13 cellular contexts compared by ENCODE assay signal in the genomic region with DNA sequence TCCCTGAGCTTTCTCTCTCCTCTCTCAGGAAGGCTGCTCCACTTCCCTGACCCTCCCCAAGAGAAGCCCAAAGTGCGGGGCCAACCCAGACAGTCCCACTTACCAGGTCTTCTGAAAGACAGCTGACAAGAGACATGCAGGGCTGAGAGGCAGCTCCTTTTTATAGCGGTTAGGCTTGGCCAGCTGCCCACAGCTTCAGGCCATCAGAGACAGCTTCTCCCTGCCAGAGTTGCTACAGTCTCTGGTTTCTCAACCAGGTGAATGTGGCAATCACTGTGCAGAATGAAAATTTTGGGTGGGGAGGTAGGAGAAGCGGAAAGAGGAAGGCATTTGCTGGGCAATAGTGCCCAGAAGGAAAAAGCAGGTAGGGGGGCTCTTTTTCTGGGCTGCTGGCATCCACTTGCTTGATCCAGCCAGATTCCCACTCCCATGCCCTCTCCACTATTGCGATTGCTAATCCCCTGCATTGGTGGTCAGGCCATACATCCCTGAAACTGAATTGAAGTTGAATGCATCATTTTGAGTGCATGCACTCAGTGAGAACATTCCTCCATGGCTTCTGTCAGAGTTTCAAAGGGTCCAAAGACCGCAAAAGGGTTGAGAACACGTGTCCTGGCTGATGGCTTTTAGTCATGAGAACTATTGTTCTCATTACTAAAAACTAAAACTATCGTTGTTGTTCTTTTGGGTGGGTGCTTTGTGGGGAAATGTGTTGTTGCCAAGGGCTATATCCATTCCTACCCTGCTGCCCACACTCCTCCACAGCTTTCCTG. TPM values are rescaled to one million over a fixed set of nuclear protein-coding genes. Genes with fewer than 3 reads are reported as not detected.
DNase-seq lines count a peak whose midpoint lies in the region; ATAC-seq and TF ChIP-seq lines count a peak whose summit lies in the region.
"Had no signal": no experiment of that assay in that cellular context is flagged by ENCODE, and none has a peak within 500 bp of the region (broad histone marks: within the 10 kb centered on the region; RNA-seq: fewer than 3 reads in every experiment).

Gene S100A8, minus strand, starts transcription at position 136 of the 773 bp plus-strand sequence. CDS start 538 bp downstream, outside the sequence.

- no peaks in the 10 kb centered on the region for H3K9me3 Mint-ChIP-seq in CD4-positive, alpha-beta T cell
- H3K9me3 Mint-ChIP-seq: activated B cell treated with CpG ODN at 0.5 μM for 24 hours had no signal

- CTCF ChIA-PET in CD4-positive, alpha-beta T cell (lab: Charles Lee), result no interaction called here

- POLR2A ChIA-PET in CD4-positive, alpha-beta T cell (lab: Charles Lee), result no interaction called here

- no peak within 1 kb of the TSS for H3K4me3 Mint-ChIP-seq in CD4-positive, alpha-beta T cell
- H3K4me3 Mint-ChIP-seq: activated B cell treated with CpG ODN at 0.5 μM for 24 hours had no signal

- H3K27ac Mint-ChIP-seq in CD4-positive, alpha-beta T cell, result no peak within 1 kb of the TSS
- H3K27ac Mint-ChIP-seq: activated B cell treated with CpG ODN at 0.5 μM for 24 hours had no signal

- intact Hi-C loops in CD4-positive, alpha-beta T cell (cut with DNase I, micrococcal nuclease), result no loop called here

- no peak within 1 kb of the TSS for H3K27ac ChIP-seq in CD4-positive, alpha-beta T cell (ENCODE audit: low read depth, low read length)
- H3K27ac ChIP-seq in foreskin keratinocyte, result no peak within 1 kb of the TSS

- no peaks in the 10 kb centered on the region for H3K9me3 ChIP-seq in CD4-positive, alpha-beta T cell (ENCODE audit: control insufficient read depth, low read length)

- TF ChIP-seq CTCF in CD4-positive, alpha-beta T cell (IDR thresholded peaks at IDR 0.05), result no peak
- TF ChIP-seq CTCF in foreskin keratinocyte (conservative IDR thresholded peaks at IDR 0.05), result no peak

- no peak for ATAC-seq in CD4-positive, alpha-beta T cell (ENCODE audit: poor library complexity)
- ATAC-seq in foreskin keratinocyte (peak; percentile 27), HG03045 (IDR thresholded peaks at IDR 0.05; ENCODE audit: unreplicated experiment) (no peak), HG03175 (IDR thresholded peaks at IDR 0.05; ENCODE audit: unreplicated experiment) (no peak)

- DNase-seq in CD4-positive, alpha-beta T cell, result no peak
- peak; percentile 83 for DNase-seq in NOMO-1 treated with dmso at 0.1 percent for 144 hours (lab: John Stamatoyannopoulos, UW; ENCODE audit: unreplicated experiment)
- DNase-seq in foreskin keratinocyte, result peak; percentile 51 to 76
- DNase-seq in pons (ENCODE audit: low spot score), result peak; percentile 45
- DNase-seq in activated CD8-positive, alpha-beta memory T cell treated with anti-CD3 and anti-CD28 coated beads for 24 hours, result no peak
- DNase-seq in putamen (ENCODE audit: low spot score), result no peak
- DNase-seq: activated B cell treated with CpG ODN at 0.5 μM for 24 hours, GOT3, NCI-H526 had no signal

- H3K27me3 Mint-ChIP-seq in CD4-positive, alpha-beta T cell, result peaks cover 32% of the 10 kb centered on the region

- H3K4me1 ChIP-seq in foreskin keratinocyte, result peaks cover 10% of the 10 kb centered on the region

- H3K4me1 Mint-ChIP-seq in CD4-positive, alpha-beta T cell (ENCODE audit: low read depth), result no peaks in the 10 kb centered on the region
- H3K4me1 Mint-ChIP-seq: activated B cell treated with CpG ODN at 0.5 μM for 24 hours had no signal

- no peaks in the 10 kb centered on the region for H3K36me3 Mint-ChIP-seq in CD4-positive, alpha-beta T cell (ENCODE audit: low read depth)

- peaks cover 19% of the 10 kb centered on the region for H3K27me3 ChIP-seq in CD4-positive, alpha-beta T cell (ENCODE audit: control insufficient read depth, insufficient read depth, low read length)
- peaks cover 9% of the 10 kb centered on the region for H3K27me3 ChIP-seq in foreskin keratinocyte

RNA-seq across cellular contexts. Expression of gene S100A8, which starts in this region (rescaled TPM):
- 10 to 100 TPM; 21.0 to 23.8 TPM for total RNA-seq in CD4-positive, alpha-beta T cell
- 4.1 and 6.2 TPM in 2 replicates for total RNA-seq in foreskin keratinocyte
- 5.5 and 6.2 TPM in 2 replicates for polyA plus RNA-seq in foreskin keratinocyte
- total RNA-seq: activated B cell treated with CpG ODN at 0.5 μM for 24 hours had no signal
- polyA plus RNA-seq: BJ, neural cell had no signal

Comparison
In these comparisons a context has a peak if more than half of its experiments do, and no peak if none do; other contexts are left out.
1. DNase-seq: peak in NOMO-1 treated with dmso at 0.1 percent for 144 hours (single experiment), foreskin keratinocyte (2 of 2) and pons (single experiment); none in CD4-positive, alpha-beta T cell (0 of 10), activated CD8-positive, alpha-beta memory T cell treated with anti-CD3 and anti-CD28 coated beads for 24 hours (single experiment) and putamen (single experiment).